15 cellular contexts compared by ENCODE assay signal in the genomic region with DNA sequence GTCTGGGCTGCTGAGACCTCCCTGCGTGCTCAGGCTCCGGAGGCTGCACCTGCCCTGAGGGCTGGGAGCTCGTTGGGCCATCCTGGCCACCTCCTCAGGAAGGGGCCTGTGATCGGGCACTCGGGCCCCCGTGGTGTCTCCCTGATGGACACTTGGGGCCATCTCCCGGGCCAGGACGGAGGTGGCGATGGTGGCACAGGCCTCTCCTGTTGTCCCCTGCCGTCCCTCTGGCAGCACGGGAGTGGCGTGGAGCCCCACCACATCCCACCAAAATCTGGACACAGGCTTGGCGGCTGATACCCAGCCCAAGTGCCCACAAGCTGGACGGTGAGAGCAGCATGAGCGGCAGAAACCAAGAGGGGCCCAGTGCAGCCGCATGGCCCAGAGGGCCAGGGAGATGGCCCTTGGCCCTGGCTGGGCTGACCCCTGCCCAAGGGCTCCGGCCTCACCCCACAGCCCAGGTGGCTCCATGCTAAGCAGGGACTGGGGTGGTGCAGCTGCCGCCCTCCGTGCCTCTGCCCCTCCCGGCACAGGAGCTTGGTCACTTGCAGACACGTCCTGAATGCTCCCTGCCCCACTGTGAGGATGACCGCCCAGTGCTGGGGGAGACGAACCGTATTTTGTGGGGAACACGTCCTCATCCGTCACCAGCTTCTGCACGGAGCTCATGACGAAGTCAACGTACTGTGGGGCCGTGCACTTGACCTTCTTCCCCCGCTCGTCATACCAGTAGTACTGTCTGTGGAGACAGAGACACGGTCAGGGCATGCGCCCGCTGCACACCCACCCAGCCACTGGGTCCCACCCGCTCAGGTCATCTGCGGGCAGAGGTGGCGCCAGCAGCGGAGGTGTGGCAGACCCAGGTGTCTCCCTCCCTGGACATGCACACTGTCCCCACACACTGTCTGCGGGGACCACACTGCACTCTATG.
"Had no signal": no experiment of that assay in that cellular context is flagged by ENCODE, and none has a peak within 500 bp of the region (broad histone marks: within the 10 kb centered on the region; RNA-seq: fewer than 3 reads in every experiment).

No MANE protein-coding gene starts in this region.

- H3K27ac ChIP-seq: parathyroid adenoma had no signal

- H3K9me3 ChIP-seq: tibial artery had no signal

- H3K27me3 ChIP-seq: tibial artery had no signal

- ATAC-seq: activated T-cell treated with anti-CD3 and anti-CD28 coated beads, Interleukin-2, amount 50 U/mL, for 4 hours had no signal

- H3K4me3 ChIP-seq: tibial artery had no signal

- H3K9ac ChIP-seq: parathyroid adenoma had no signal

- DNase-seq: activated CD4-positive, alpha-beta T cell treated with anti-CD3 and anti-CD28 coated beads, Interleukin-2, amount 50 U/mL, for 4 hours; activated CD8-positive, alpha-beta memory T cell treated with anti-CD3 and anti-CD28 coated beads for 24 hours; activated CD8-positive, alpha-beta memory T cell treated with anti-CD3 and anti-CD28 coated beads, Interleukin-2, amount 50 U/mL, for 4 hours; activated naive CD4-positive, alpha-beta T cell treated with Interleukin-2 at 50 U/mL for 16 hours; activated naive CD8-positive, alpha-beta T cell treated with anti-CD3 and anti-CD28 coated beads, Interleukin-2, amount 10 ng/mL, durations not matched to agents 7 days and 5 days; activated T-cell treated with anti-CD3 and anti-CD28 coated beads, Interleukin-2, amount 50 U/mL, for 4 hours; amniotic stem cell; effector CD4-positive, alpha-beta T cell; foreskin fibroblast; mesenchymal stem cell; stimulated activated CD4-positive, alpha-beta T cell treated with anti-CD3 and anti-CD28 coated beads, Interleukin-1b, Interleukin-23, amount 100 ng/mL, for 48 hours; T-helper 1 cell; T-helper 9 cell had no signal
